ENCODE assay signal across 8 cellular contexts in the genomic region with DNA sequence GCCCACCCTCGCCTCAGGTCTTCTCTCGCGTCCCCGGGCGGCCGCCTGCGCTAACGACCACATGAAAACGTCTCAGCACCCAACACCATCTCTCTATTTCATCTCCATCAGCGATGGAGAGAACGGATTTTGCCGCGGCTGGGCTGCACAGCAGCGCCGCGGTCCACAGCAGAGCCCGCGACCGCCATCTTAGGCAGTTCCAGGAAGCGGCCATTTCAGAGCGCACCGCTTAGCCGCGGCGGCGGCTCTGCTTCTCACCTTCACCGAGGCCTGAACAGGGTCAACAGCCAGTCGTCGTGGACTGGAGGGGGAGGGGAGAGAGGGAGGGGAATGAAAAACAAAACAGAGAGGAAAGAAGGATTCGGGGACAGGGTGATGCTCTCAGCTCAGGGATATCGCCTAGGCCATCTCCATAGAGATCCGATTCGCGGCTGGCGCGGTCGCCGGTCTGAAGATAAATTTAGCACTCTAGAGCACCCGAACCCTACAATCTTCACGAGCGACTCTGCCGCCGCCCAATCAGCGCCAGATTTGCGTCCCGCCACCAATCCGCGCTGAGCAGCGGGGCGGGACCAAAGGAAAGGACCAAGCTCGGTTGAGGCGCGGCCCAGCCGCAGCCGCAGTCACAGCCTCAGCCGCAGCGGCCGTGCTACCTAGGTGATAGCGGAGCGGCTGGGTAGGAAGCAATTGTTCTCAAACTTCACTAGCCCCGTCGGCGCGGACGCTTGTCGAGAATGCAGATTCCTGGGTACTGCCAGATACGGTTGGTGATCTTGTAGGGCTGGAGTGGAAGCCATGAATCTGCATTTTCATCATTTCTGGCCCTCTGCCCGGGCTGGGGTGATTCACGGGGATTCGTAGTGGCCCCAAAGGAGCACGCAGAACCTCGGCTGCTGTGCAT. TPM values are rescaled to one million over a fixed set of nuclear protein-coding genes. Genes with fewer than 3 reads are reported as not detected.
A peak's percentile ranks its signal among the peaks of the same experiment; 100 is the strongest.
DNase-seq lines count a peak whose midpoint lies in the region; ATAC-seq and TF ChIP-seq lines count a peak whose summit lies in the region.

A gene (minus strand): TSS at position 450 of the 901 bp plus-strand sequence. CDS start 3,108 bp downstream, outside the sequence.

- H3K4me3 Mint-ChIP-seq in activated naive CD4-positive, alpha-beta T cell treated with anti-CD3 and anti-CD28 coated beads, Interleukin-2, amount 50 U/mL, for 24 hours = peak within 1 kb of the TSS; percentile 98

- H3K36me3 Mint-ChIP-seq in activated naive CD4-positive, alpha-beta T cell treated with anti-CD3 and anti-CD28 coated beads, Interleukin-2, amount 50 U/mL, for 24 hours = peaks cover 16% of the 10 kb centered on the region

- peak within 1 kb of the TSS; percentile 98 for H3K27ac ChIP-seq in temporal lobe (ENCODE audit: low read depth, low read length)

- ATAC-seq in HG02588 (IDR thresholded peaks at IDR 0.05; ENCODE audit: unreplicated experiment) (peak; percentile 88), SK-N-SH treated with all-trans-retinoic acid at 6 μM for 48 hours (peak; percentile 95)

- no peaks in the 10 kb centered on the region for H3K27me3 Mint-ChIP-seq in activated naive CD4-positive, alpha-beta T cell treated with anti-CD3 and anti-CD28 coated beads, Interleukin-2, amount 50 U/mL, for 24 hours

- peak; percentile 98 for DNase-seq in NCI-H1092 (lab: John Stamatoyannopoulos, UW)
- DNase-seq in globus pallidus (ENCODE audit: low spot score) = peak; percentile 99
- peak; percentile 97 for DNase-seq in occipital lobe (lab: John Stamatoyannopoulos, UW)

- H3K4me3 ChIP-seq in GM08714 (ENCODE audit: low read length) = peak within 1 kb of the TSS; percentile 100

- H3K9me3 Mint-ChIP-seq in activated naive CD4-positive, alpha-beta T cell treated with anti-CD3 and anti-CD28 coated beads, Interleukin-2, amount 50 U/mL, for 24 hours = no peaks in the 10 kb centered on the region

- peaks cover 57% of the 10 kb centered on the region for H3K4me1 Mint-ChIP-seq in activated naive CD4-positive, alpha-beta T cell treated with anti-CD3 and anti-CD28 coated beads, Interleukin-2, amount 50 U/mL, for 24 hours

- H3K27ac Mint-ChIP-seq in activated naive CD4-positive, alpha-beta T cell treated with anti-CD3 and anti-CD28 coated beads, Interleukin-2, amount 50 U/mL, for 24 hours = peak within 1 kb of the TSS; percentile 99

TF ChIP-seq in SK-N-SH treated with all-trans-retinoic acid at 6 μM for 48 hours, 23 proteins besides CTCF, POLR2A, EP300 and RAD21:
- TF ChIP-seq TOX (CRISPR knock-in tag; IDR thresholded peaks at IDR 0.05; ENCODE audit: borderline replicate concordance) = no peak; the same call in 1 of the 2 replicates
- peak; percentile 42; the same call in 1 of the 2 replicates for TF ChIP-seq ZFP3 (CRISPR knock-in tag; IDR thresholded peaks at IDR 0.05)
- peak; percentile 65; the same call in 1 of the 2 replicates for TF ChIP-seq RARB (CRISPR knock-in tag; IDR thresholded peaks at IDR 0.05)
- no peak for TF ChIP-seq OSR1 (CRISPR knock-in tag; IDR thresholded peaks at IDR 0.05)
- no peak for TF ChIP-seq GLIS3 (CRISPR knock-in tag; IDR thresholded peaks at IDR 0.05)
- TF ChIP-seq, protein P1, sequence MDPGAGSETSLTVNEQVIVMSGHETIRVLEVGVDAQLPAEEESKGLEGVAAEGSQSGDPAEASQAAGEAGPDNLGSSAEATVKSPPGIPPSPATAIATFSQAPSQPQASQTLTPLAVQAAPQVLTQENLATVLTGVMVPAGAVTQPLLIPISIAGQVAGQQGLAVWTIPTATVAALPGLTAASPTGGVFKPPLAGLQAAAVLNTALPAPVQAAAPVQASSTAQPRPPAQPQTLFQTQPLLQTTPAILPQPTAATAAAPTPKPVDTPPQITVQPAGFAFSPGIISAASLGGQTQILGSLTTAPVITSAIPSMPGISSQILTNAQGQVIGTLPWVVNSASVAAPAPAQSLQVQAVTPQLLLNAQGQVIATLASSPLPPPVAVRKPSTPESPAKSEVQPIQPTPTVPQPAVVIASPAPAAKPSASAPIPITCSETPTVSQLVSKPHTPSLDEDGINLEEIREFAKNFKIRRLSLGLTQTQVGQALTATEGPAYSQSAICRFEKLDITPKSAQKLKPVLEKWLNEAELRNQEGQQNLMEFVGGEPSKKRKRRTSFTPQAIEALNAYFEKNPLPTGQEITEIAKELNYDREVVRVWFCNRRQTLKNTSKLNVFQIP (CRISPR knock-in tag; IDR thresholded peaks at IDR 0.05; ENCODE audit: borderline replicate concordance, low read depth) = 0 out of 2 replicates have a peak, but pooled peaks have one; percentile 45
- TF ChIP-seq, protein P2, sequence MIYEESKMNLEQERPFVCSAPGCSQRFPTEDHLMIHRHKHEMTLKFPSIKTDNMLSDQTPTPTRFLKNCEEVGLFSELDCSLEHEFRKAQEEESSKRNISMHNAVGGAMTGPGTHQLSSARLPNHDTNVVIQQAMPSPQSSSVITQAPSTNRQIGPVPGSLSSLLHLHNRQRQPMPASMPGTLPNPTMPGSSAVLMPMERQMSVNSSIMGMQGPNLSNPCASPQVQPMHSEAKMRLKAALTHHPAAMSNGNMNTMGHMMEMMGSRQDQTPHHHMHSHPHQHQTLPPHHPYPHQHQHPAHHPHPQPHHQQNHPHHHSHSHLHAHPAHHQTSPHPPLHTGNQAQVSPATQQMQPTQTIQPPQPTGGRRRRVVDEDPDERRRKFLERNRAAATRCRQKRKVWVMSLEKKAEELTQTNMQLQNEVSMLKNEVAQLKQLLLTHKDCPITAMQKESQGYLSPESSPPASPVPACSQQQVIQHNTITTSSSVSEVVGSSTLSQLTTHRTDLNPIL (CRISPR knock-in tag; IDR thresholded peaks at IDR 0.05; ENCODE audit: low read depth) = peak; percentile 6; the same call in 1 of the 2 replicates
- TF ChIP-seq, protein P3, sequence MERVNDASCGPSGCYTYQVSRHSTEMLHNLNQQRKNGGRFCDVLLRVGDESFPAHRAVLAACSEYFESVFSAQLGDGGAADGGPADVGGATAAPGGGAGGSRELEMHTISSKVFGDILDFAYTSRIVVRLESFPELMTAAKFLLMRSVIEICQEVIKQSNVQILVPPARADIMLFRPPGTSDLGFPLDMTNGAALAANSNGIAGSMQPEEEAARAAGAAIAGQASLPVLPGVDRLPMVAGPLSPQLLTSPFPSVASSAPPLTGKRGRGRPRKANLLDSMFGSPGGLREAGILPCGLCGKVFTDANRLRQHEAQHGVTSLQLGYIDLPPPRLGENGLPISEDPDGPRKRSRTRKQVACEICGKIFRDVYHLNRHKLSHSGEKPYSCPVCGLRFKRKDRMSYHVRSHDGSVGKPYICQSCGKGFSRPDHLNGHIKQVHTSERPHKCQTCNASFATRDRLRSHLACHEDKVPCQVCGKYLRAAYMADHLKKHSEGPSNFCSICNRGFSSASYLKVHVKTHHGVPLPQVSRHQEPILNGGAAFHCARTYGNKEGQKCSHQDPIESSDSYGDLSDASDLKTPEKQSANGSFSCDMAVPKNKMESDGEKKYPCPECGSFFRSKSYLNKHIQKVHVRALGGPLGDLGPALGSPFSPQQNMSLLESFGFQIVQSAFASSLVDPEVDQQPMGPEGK (CRISPR knock-in tag; IDR thresholded peaks at IDR 0.05; ENCODE audit: borderline replicate concordance) = no peak; the same call in 1 of the 2 replicates
- TF ChIP-seq, protein P4, sequence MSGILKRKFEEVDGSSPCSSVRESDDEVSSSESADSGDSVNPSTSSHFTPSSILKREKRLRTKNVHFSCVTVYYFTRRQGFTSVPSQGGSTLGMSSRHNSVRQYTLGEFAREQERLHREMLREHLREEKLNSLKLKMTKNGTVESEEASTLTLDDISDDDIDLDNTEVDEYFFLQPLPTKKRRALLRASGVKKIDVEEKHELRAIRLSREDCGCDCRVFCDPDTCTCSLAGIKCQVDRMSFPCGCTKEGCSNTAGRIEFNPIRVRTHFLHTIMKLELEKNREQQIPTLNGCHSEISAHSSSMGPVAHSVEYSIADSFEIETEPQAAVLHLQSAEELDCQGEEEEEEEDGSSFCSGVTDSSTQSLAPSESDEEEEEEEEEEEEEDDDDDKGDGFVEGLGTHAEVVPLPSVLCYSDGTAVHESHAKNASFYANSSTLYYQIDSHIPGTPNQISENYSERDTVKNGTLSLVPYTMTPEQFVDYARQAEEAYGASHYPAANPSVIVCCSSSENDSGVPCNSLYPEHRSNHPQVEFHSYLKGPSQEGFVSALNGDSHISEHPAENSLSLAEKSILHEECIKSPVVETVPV (CRISPR knock-in tag; IDR thresholded peaks at IDR 0.05) = no peak
- TF ChIP-seq CSDC2 (CRISPR knock-in tag; IDR thresholded peaks at IDR 0.05) = 0 out of 2 replicates have a peak, but pooled peaks have one; percentile 36
TF ChIP-seq in SK-N-SH treated with all-trans-retinoic acid at 6 μM for 48 hours: peak in this region for 5.

RNA-seq across cellular contexts. Expression of the gene that starts here (rescaled TPM):
- total RNA-seq in occipital lobe (73.6 TPM), temporal lobe (61.7 TPM)

Comparison
In these comparisons a context has a peak if more than half of its experiments do, and no peak if none do; other contexts are left out.
1. Peak in every context shown above with its lines: DNase-seq, ATAC-seq, H3K4me3 ChIP-seq and H3K27ac ChIP-seq.